Comparison of ENCODE assay signal across 29 cellular contexts in the genomic region with DNA sequence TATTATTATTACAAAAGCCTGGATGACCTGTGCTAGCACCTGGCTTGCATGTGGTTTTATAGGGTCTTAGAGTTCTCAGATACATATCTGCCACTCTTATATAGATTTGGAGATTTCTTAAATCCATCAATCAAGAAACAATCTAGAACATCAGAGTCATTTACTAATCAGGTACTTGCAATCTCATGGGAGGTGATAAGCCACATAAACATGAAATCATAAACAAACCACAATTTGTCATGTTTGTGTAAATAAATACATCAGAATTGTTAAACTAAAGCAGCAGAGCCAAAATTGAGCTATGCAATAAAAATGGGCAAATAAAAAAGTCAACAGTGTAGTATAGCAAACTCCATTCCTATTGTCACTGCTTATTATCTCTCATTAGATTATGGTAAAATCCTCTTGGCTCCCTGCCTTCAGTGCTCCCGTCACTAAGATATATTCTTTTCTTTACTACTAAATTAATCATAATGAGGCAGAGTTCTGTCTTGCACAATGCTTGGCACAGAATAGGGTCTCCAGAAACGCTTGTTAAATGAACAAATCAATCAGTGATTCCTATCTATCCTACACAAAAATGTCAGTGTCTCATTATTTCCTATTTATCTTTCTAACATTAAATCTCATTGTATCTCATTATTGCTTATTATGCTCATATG.
"Had no signal": no experiment of that assay in that cellular context is flagged by ENCODE, and none has a peak within 500 bp of the region (broad histone marks: within the 10 kb centered on the region; RNA-seq: fewer than 3 reads in every experiment).

No MANE protein-coding gene starts in this region.

- H3K4me2 ChIP-seq: smooth muscle cell had no signal

- H3K27me3 ChIP-seq: cardiac muscle cell, gastrocnemius medialis, sigmoid colon, stomach, suprapubic skin, tibial nerve had no signal

- H3K4me3 Mint-ChIP-seq: activated naive CD8-positive, alpha-beta T cell; activated T-cell treated with anti-CD3 and anti-CD28 coated beads, Interleukin-2, amount 50 U/mL, for 24 hours; endodermal cell; natural killer cell; stimulated activated memory B cell treated with anti-CD40 and anti-IgM and Interleukin-4, amounts not matched to agents 10 μg/mL and 1 μg/mL and 100 μg/mL, for 72 hours; T-helper 2 cell treated with Interferon-gamma antibody and Interleukin-4, amounts not matched to agents 5 μg/mL and 100 μg/mL, for 36 hours had no signal

- H3K36me3 ChIP-seq: cardiac muscle cell, esophagus squamous epithelium, gastrocnemius medialis, sigmoid colon, stomach, suprapubic skin, tibial nerve had no signal

- H3K27me3 Mint-ChIP-seq: progenitor cell of endocrine pancreas had no signal

- H3K36me3 Mint-ChIP-seq: activated naive CD8-positive, alpha-beta T cell; natural killer cell; stimulated activated memory B cell treated with anti-CD40 and anti-IgM and Interleukin-4, amounts not matched to agents 10 μg/mL and 1 μg/mL and 100 μg/mL, for 72 hours had no signal

- DNase-seq: activated CD4-positive, alpha-beta T cell treated with anti-CD3 and anti-CD28 coated beads for 1 hour; activated CD8-positive, alpha-beta memory T cell treated with anti-CD3 and anti-CD28 coated beads for 24 hours; activated CD8-positive, alpha-beta memory T cell treated with anti-CD3 and anti-CD28 coated beads, Interleukin-2, amount 50 U/mL, for 4 hours; activated naive CD4-positive, alpha-beta T cell; activated T-cell treated with anti-CD3 and anti-CD28 coated beads, Interleukin-2, amount 50 U/mL, for 24 hours; amniotic stem cell; cortex of kidney; endodermal cell; esophagus squamous epithelium; gastrocnemius medialis; head of caudate nucleus; left cardiac atrium; midbrain; natural killer cell; retina; sigmoid colon; stimulated activated CD4-positive, alpha-beta T cell treated with anti-CD3 and anti-CD28 coated beads, Interleukin-15, amount 100 ng/mL, for 24 hours; stomach had no signal

- H3K4me1 ChIP-seq: gastrocnemius medialis had no signal

- FAIRE-seq: islet of Langerhans, urothelium cell line had no signal

- H3K27ac Mint-ChIP-seq: activated naive CD8-positive, alpha-beta T cell; activated T-cell treated with anti-CD3 and anti-CD28 coated beads, Interleukin-2, amount 50 U/mL, for 24 hours; activated T-helper 2 cell treated with anti-CD3 and anti-CD28 coated beads, Interferon-gamma antibody, Interleukin-2, Interleukin-4, amounts not matched to agents 10 μg/mL and 5 μg/mL and 100 μg/mL, durations not matched to agents 14 hours and 24 hours and 36 hours; endodermal cell; natural killer cell; progenitor cell of endocrine pancreas; stimulated activated memory B cell treated with anti-CD40 and anti-IgM and Interleukin-4, amounts not matched to agents 10 μg/mL and 1 μg/mL and 100 μg/mL, for 72 hours; T-helper 2 cell treated with Interferon-gamma antibody and Interleukin-4, amounts not matched to agents 5 μg/mL and 100 μg/mL, for 36 hours had no signal

- H3K4me3 ChIP-seq: cardiac muscle cell, esophagus squamous epithelium, gastrocnemius medialis, sigmoid colon, smooth muscle cell, stomach, suprapubic skin, tibial nerve had no signal

- H3K9me3 Mint-ChIP-seq: activated T-cell treated with anti-CD3 and anti-CD28 coated beads, Interleukin-2, amount 50 U/mL, for 24 hours; activated T-helper 2 cell treated with anti-CD3 and anti-CD28 coated beads, Interferon-gamma antibody, Interleukin-2, Interleukin-4, amounts not matched to agents 10 μg/mL and 5 μg/mL and 100 μg/mL, durations not matched to agents 14 hours and 24 hours and 36 hours; T-helper 2 cell treated with Interferon-gamma antibody and Interleukin-4, amounts not matched to agents 5 μg/mL and 100 μg/mL, for 36 hours had no signal

- H3K9me3 ChIP-seq: esophagus squamous epithelium, gastrocnemius medialis, sigmoid colon, stomach, suprapubic skin had no signal

- H3K27ac ChIP-seq: cardiac muscle cell, esophagus squamous epithelium, gastrocnemius medialis, sigmoid colon, stomach, suprapubic skin, tibial nerve had no signal
